In the genomic region with DNA sequence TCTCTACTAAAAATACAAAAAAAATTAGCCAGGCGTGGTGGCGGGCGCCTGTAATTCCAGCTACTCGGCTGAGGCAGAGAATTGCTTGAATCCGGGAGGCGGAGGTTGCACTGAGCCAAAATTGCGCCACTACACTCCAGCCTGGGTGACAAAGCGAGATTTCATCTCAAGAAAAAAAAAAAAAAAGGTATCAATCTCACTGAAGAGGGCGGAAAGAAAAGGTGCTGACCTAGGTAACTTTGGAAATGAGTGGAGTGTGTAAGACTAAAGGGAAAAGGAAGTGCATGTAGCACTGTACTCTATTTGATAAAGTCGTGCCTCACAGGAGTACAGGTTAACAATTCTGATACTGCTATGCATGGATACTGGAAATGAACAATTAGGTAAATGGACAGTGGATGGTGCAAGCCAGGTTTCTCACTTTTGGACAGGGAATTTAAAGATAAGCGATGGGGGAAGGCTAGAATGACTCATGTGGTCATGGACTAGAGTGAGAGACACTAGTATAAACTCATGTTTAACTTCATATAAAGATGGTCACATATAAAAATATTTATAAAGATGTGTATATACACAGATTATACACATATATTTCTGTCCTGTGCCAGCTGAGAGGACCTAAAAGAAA, we compare ENCODE assay signal across 20 cellular contexts.
"Had no signal": no experiment of that assay in that cellular context is flagged by ENCODE, and none has a peak within 500 bp of the region (broad histone marks: within the 10 kb centered on the region; RNA-seq: fewer than 3 reads in every experiment).

No MANE protein-coding gene starts in this region.

- FAIRE-seq: RCC 7860 had no signal

- H3K27ac ChIP-seq: SJSA1, SK-N-MC had no signal

- H3K4me1 ChIP-seq: SJSA1 had no signal

- DNase-seq: Karpas-422, KG1, MM.1S, NCI-H1105 treated with DMSO at 0.1 percent for 48 hours, NCI-H1436, NCI-H187, NCI-H2029, NCI-H2081 treated with DMSO at 0.1 percent for 48 hours, NCI-H2171, NCI-H226, NCI-H446, NCI-H510A, NCI-H524 treated with DMSO at 0.1 percent for 48 hours, NCI-H82, Right ventricle myocardium superior, RPMI8226, SIG-M5 had no signal

- H3K36me3 ChIP-seq: SJSA1 had no signal

- H3K9me3 ChIP-seq: SJSA1 had no signal

- H3K4me3 ChIP-seq: SJSA1, SK-N-MC had no signal
